17 cellular contexts compared by ENCODE assay signal in genomic region chr2:144239726-144240125, GRCh38.
DNase-seq lines count a peak whose midpoint lies in the region; ATAC-seq and TF ChIP-seq lines count a peak whose summit lies in the region.
"Had no signal": no experiment of that assay in that cellular context is flagged by ENCODE, and none has a peak within 500 bp of the region (broad histone marks: within the 10 kb centered on the region; RNA-seq: fewer than 3 reads in every experiment).

No MANE protein-coding gene starts in this region.

- H3K27me3 ChIP-seq in Karpas-422 (ENCODE audit: low read length) (no peaks in the 10 kb centered on the region), prostate gland (replicated peaks; ENCODE audit: insufficient read depth) (no peaks in the 10 kb centered on the region)

- H3K27ac ChIP-seq in Karpas-422 (ENCODE audit: low read length) (peak overlapping the region; percentile 99), prostate gland (no peak overlapping the region)
- H3K27ac ChIP-seq: A549 had no signal

- WGBS in prostate gland, result 98% methylated on average over 1 of the region's 1 CpG

- H3K4me2 ChIP-seq in Karpas-422 (ENCODE audit: low read depth, low read length, poor library complexity, severe bottlenecking), result peak overlapping the region; percentile 82
- H3K4me2 ChIP-seq: A549 had no signal

- DNase-seq in activated CD8-positive, alpha-beta memory T cell treated with anti-CD3 and anti-CD28 coated beads, Interleukin-2, amount 10 ng/mL, durations not matched to agents 7 days and 5 days, result no peak
- DNase-seq in activated CD8-positive, alpha-beta memory T cell treated with anti-CD3 and anti-CD28 coated beads, Interleukin-2, amount 50 U/mL, for 48 hours, result no peak
- DNase-seq in Karpas-422, result peak; percentile 65
- DNase-seq in activated T-helper 2 cell treated with anti-CD3 and anti-CD28 coated beads, Interferon-gamma antibody, Interleukin-2, Interleukin-4, amounts not matched to agents 10 μg/mL and 5 μg/mL and 100 μg/mL, durations not matched to agents 14 hours and 24 hours and 36 hours (ENCODE audit: low spot score), result no peak
- DNase-seq in T-helper 9 cell, result no peak
- no peak for DNase-seq in prostate gland (ENCODE audit: low spot score)
- DNase-seq: AML-193; Calu3; CD4-positive, CD25-positive, alpha-beta regulatory T cell; GDM1; HFFc6; NCI-H1092; NCI-H2107 had no signal

- intact Hi-C loops in activated T-helper 2 cell treated with anti-CD3 and anti-CD28 coated beads, Interferon-gamma antibody, Interleukin-2, Interleukin-4, amounts not matched to agents 10 μg/mL and 5 μg/mL and 100 μg/mL, durations not matched to agents 14 hours and 24 hours and 36 hours (cut with micrococcal nuclease), result loop anchor here (1.0 kb wide), 1 partner anchor 10 kb away; no protein-coding TSS in a partner anchor
- intact Hi-C loops in prostate gland (cut with DNase I), result no loop called here

- H3K4me1 ChIP-seq in Karpas-422 (ENCODE audit: low read length) (peaks cover 99% of the 10 kb centered on the region), prostate gland (replicated peaks) (no peaks in the 10 kb centered on the region)
- H3K4me1 ChIP-seq: A549 had no signal

- ATAC-seq in activated CD8-positive, alpha-beta memory T cell treated with anti-CD3 and anti-CD28 coated beads, Interleukin-2, amount 10 ng/mL, durations not matched to agents 7 days and 5 days, result no peak
- ATAC-seq in stimulated activated memory B cell treated with anti-CD40 and anti-IgM and Interleukin-4, amounts not matched to agents 10 μg/mL and 1 μg/mL and 100 μg/mL, for 72 hours, result no peak
- ATAC-seq: A549, Panc1, Right ventricle myocardium inferior had no signal

- H3K79me2 ChIP-seq in Karpas-422 (ENCODE audit: low read length), result peaks cover 63% of the 10 kb centered on the region

- no peak for TF ChIP-seq CTCF in prostate gland (IDR thresholded peaks at IDR 0.05)

- H2AFZ ChIP-seq in Karpas-422 (ENCODE audit: low read length), result no peak overlapping the region

- no peaks in the 10 kb centered on the region for H4K20me1 ChIP-seq in Karpas-422 (ENCODE audit: insufficient read depth, low read depth, low read length)

- no peak overlapping the region for H3K4me3 Mint-ChIP-seq in activated CD8-positive, alpha-beta memory T cell treated with anti-CD3 and anti-CD28 coated beads, Interleukin-2, amount 10 ng/mL, durations not matched to agents 7 days and 5 days
- H3K4me3 Mint-ChIP-seq in activated T-helper 2 cell treated with anti-CD3 and anti-CD28 coated beads, Interferon-gamma antibody, Interleukin-2, Interleukin-4, amounts not matched to agents 10 μg/mL and 5 μg/mL and 100 μg/mL, durations not matched to agents 14 hours and 24 hours and 36 hours (ENCODE audit: low read depth), result no peak overlapping the region
- no peak overlapping the region for H3K4me3 Mint-ChIP-seq in stimulated activated memory B cell treated with anti-CD40 and anti-IgM and Interleukin-4, amounts not matched to agents 10 μg/mL and 1 μg/mL and 100 μg/mL, for 72 hours
- H3K4me3 Mint-ChIP-seq: CD4-positive, CD25-positive, alpha-beta regulatory T cell; HFFc6 had no signal

- peak overlapping the region; percentile 95 for H3K27ac Mint-ChIP-seq in activated CD8-positive, alpha-beta memory T cell treated with anti-CD3 and anti-CD28 coated beads, Interleukin-2, amount 10 ng/mL, durations not matched to agents 7 days and 5 days
- peak overlapping the region; percentile 82 for H3K27ac Mint-ChIP-seq in activated T-helper 2 cell treated with anti-CD3 and anti-CD28 coated beads, Interferon-gamma antibody, Interleukin-2, Interleukin-4, amounts not matched to agents 10 μg/mL and 5 μg/mL and 100 μg/mL, durations not matched to agents 14 hours and 24 hours and 36 hours
- H3K27ac Mint-ChIP-seq in stimulated activated memory B cell treated with anti-CD40 and anti-IgM and Interleukin-4, amounts not matched to agents 10 μg/mL and 1 μg/mL and 100 μg/mL, for 72 hours, result peak overlapping the region; percentile 90
- H3K27ac Mint-ChIP-seq: HFFc6 had no signal

- peak overlapping the region; percentile 61 for H3K9ac ChIP-seq in Karpas-422 (ENCODE audit: low read length)

- no peak for TF ChIP-seq POLR2A in prostate gland (IDR thresholded peaks at IDR 0.05)

- peaks cover 33% of the 10 kb centered on the region for H3K36me3 Mint-ChIP-seq in activated CD8-positive, alpha-beta memory T cell treated with anti-CD3 and anti-CD28 coated beads, Interleukin-2, amount 10 ng/mL, durations not matched to agents 7 days and 5 days
- H3K36me3 Mint-ChIP-seq in activated T-helper 2 cell treated with anti-CD3 and anti-CD28 coated beads, Interferon-gamma antibody, Interleukin-2, Interleukin-4, amounts not matched to agents 10 μg/mL and 5 μg/mL and 100 μg/mL, durations not matched to agents 14 hours and 24 hours and 36 hours (ENCODE audit: low read depth), result peaks cover 36% of the 10 kb centered on the region
- peaks cover 5% of the 10 kb centered on the region for H3K36me3 Mint-ChIP-seq in stimulated activated memory B cell treated with anti-CD40 and anti-IgM and Interleukin-4, amounts not matched to agents 10 μg/mL and 1 μg/mL and 100 μg/mL, for 72 hours
- H3K36me3 Mint-ChIP-seq: CD4-positive, CD25-positive, alpha-beta regulatory T cell had no signal

- CTCF ChIA-PET in activated CD8-positive, alpha-beta memory T cell treated with anti-CD3 and anti-CD28 coated beads, Interleukin-2, amount 10 ng/mL, durations not matched to agents 7 days and 5 days (lab: Charles Lee), result interaction anchor here (1.1 kb wide), 1 partner anchor 54 kb away, joined by 3 read pairs; no protein-coding TSS in a partner anchor

- peaks cover 81% of the 10 kb centered on the region for H3K4me1 Mint-ChIP-seq in activated CD8-positive, alpha-beta memory T cell treated with anti-CD3 and anti-CD28 coated beads, Interleukin-2, amount 10 ng/mL, durations not matched to agents 7 days and 5 days
- H3K4me1 Mint-ChIP-seq in activated T-helper 2 cell treated with anti-CD3 and anti-CD28 coated beads, Interferon-gamma antibody, Interleukin-2, Interleukin-4, amounts not matched to agents 10 μg/mL and 5 μg/mL and 100 μg/mL, durations not matched to agents 14 hours and 24 hours and 36 hours (ENCODE audit: low read depth), result peaks cover 73% of the 10 kb centered on the region
- H3K4me1 Mint-ChIP-seq in stimulated activated memory B cell treated with anti-CD40 and anti-IgM and Interleukin-4, amounts not matched to agents 10 μg/mL and 1 μg/mL and 100 μg/mL, for 72 hours, result peaks cover 75% of the 10 kb centered on the region

- H3K4me3 ChIP-seq in Karpas-422 (ENCODE audit: low read length) (peak overlapping the region; percentile 50), prostate gland (no peak overlapping the region)
- H3K4me3 ChIP-seq: A549 had no signal

- H3K9me3 ChIP-seq in Karpas-422 (ENCODE audit: low read length) (no peaks in the 10 kb centered on the region), prostate gland (no peaks in the 10 kb centered on the region)
- H3K9me3 ChIP-seq: A549 had no signal

- H3K36me3 ChIP-seq in Karpas-422 (ENCODE audit: insufficient read depth, low read length), result no peaks in the 10 kb centered on the region
- no peaks in the 10 kb centered on the region for H3K36me3 ChIP-seq in prostate gland

- H3K9me2 ChIP-seq in Karpas-422 (replicated peaks; ENCODE audit: insufficient read depth, low read length), result no peaks in the 10 kb centered on the region

- no peaks in the 10 kb centered on the region for H3K27me3 Mint-ChIP-seq in activated CD8-positive, alpha-beta memory T cell treated with anti-CD3 and anti-CD28 coated beads, Interleukin-2, amount 10 ng/mL, durations not matched to agents 7 days and 5 days
- H3K27me3 Mint-ChIP-seq in activated T-helper 2 cell treated with anti-CD3 and anti-CD28 coated beads, Interferon-gamma antibody, Interleukin-2, Interleukin-4, amounts not matched to agents 10 μg/mL and 5 μg/mL and 100 μg/mL, durations not matched to agents 14 hours and 24 hours and 36 hours (ENCODE audit: low read depth), result no peaks in the 10 kb centered on the region
- H3K27me3 Mint-ChIP-seq in stimulated activated memory B cell treated with anti-CD40 and anti-IgM and Interleukin-4, amounts not matched to agents 10 μg/mL and 1 μg/mL and 100 μg/mL, for 72 hours, result no peaks in the 10 kb centered on the region
- H3K27me3 Mint-ChIP-seq: CD4-positive, CD25-positive, alpha-beta regulatory T cell had no signal

- no peaks in the 10 kb centered on the region for H3K9me3 Mint-ChIP-seq in activated CD8-positive, alpha-beta memory T cell treated with anti-CD3 and anti-CD28 coated beads, Interleukin-2, amount 10 ng/mL, durations not matched to agents 7 days and 5 days (ENCODE audit: low read depth)
- H3K9me3 Mint-ChIP-seq in activated T-helper 2 cell treated with anti-CD3 and anti-CD28 coated beads, Interferon-gamma antibody, Interleukin-2, Interleukin-4, amounts not matched to agents 10 μg/mL and 5 μg/mL and 100 μg/mL, durations not matched to agents 14 hours and 24 hours and 36 hours, result peaks cover 11% of the 10 kb centered on the region
- H3K9me3 Mint-ChIP-seq in stimulated activated memory B cell treated with anti-CD40 and anti-IgM and Interleukin-4, amounts not matched to agents 10 μg/mL and 1 μg/mL and 100 μg/mL, for 72 hours, result peaks cover 5% of the 10 kb centered on the region
- H3K9me3 Mint-ChIP-seq: CD4-positive, CD25-positive, alpha-beta regulatory T cell; HFFc6 had no signal
